Comparison of ENCODE assay signal across 7 cellular contexts in the genomic region with DNA sequence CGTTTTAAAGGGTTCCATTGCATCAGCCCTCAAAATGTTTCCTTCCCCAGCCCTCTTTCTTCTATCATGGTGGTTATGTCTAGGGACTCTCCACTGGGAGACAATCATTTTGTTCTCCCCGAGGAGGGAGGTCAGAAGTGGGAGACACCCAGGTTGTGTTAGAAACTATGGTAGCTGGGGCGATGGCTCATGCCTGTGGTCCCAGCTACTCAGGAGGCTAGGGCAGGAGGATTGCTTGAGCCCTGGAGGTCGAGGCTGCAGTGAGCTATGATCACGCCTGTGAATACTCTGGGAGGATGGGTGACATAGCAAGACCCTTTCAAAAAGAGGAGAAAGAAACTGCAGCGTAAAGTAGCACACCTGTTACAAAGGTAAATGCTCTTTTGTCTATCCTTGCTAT. TPM values are rescaled to one million over a fixed set of nuclear protein-coding genes. Genes with fewer than 3 reads are reported as not detected.
DNase-seq lines count a peak whose midpoint lies in the region; ATAC-seq and TF ChIP-seq lines count a peak whose summit lies in the region.

No MANE protein-coding gene starts in this region.

- H3K4me1 ChIP-seq in GM23338 (ENCODE audit: insufficient read depth) (peaks cover 26% of the 10 kb centered on the region), gastroesophageal sphincter (peaks cover 0 to 19% (median 4%) of the 10 kb centered on the region in 3 donors), sigmoid colon (peaks cover 0 to 13% (median 6%) of the 10 kb centered on the region in 4 donors)

- H2AFZ ChIP-seq in GM23338 (peak overlapping the region; percentile 30; the same call in 1 of the 2 replicates), SU-DHL-6 (ENCODE audit: low read depth, low read length, severe bottlenecking) (peak overlapping the region; percentile 94)

- H3K27me3 ChIP-seq in GM23338 (ENCODE audit: insufficient read depth): no peaks in the 10 kb centered on the region
- H3K27me3 ChIP-seq in SU-DHL-6 (ENCODE audit: low read length): no peaks in the 10 kb centered on the region
- H3K27me3 ChIP-seq in gastroesophageal sphincter: no peaks in the 10 kb centered on the region
- H3K27me3 ChIP-seq in sigmoid colon: no peaks in the 10 kb centered on the region

- peak overlapping the region; percentile 54 for H3K4me3 ChIP-seq in GM23338
- peak overlapping the region; percentile 56 for H3K4me3 ChIP-seq in SU-DHL-6 (ENCODE audit: insufficient read depth, low read length, poor library complexity, severe bottlenecking)
- H3K4me3 ChIP-seq in gastroesophageal sphincter: peak overlapping the region; percentile 47 to 54
- H3K4me3 ChIP-seq in sigmoid colon: peak overlapping the region; percentile 42 to 55 (median 48)

- TF ChIP-seq POLR2A in gastroesophageal sphincter (IDR thresholded peaks at IDR 0.05) (no peak), sigmoid colon (IDR thresholded peaks at IDR 0.05) (no peak)

- H3K36me3 ChIP-seq in GM23338 (ENCODE audit: insufficient read depth) (no peaks in the 10 kb centered on the region), SU-DHL-6 (ENCODE audit: low read length) (no peaks in the 10 kb centered on the region), gastroesophageal sphincter (no peaks in the 10 kb centered on the region), sigmoid colon (no peaks in the 10 kb centered on the region)

- DNase-seq in GM23338 (ENCODE audit: low spot score) (no peak), sigmoid colon (no peak), HuH-7 (ENCODE audit: low spot score) (no peak)
- no peak for DNase-seq in central memory CD4-positive, alpha-beta T cell

- H3K9me3 ChIP-seq in SU-DHL-6 (ENCODE audit: insufficient read depth, low read length) (no peaks in the 10 kb centered on the region), gastroesophageal sphincter (no peaks in the 10 kb centered on the region), sigmoid colon (no peaks in the 10 kb centered on the region)

- peak overlapping the region; percentile 82 for H3K27ac ChIP-seq in GM23338 (ENCODE audit: low read depth)
- peak overlapping the region; percentile 64 for H3K27ac ChIP-seq in SU-DHL-6 (ENCODE audit: low read depth, low read length)
- peak overlapping the region; percentile 82 to 93 (median 91) for H3K27ac ChIP-seq in gastroesophageal sphincter
- H3K27ac ChIP-seq in sigmoid colon: peak overlapping the region; percentile 88 to 94 (median 90)

- no peaks in the 10 kb centered on the region; the same call in 1 of the 3 replicates for H3K9me3 Mint-ChIP-seq in GM23338

- peak overlapping the region; percentile 71 for H3K4me3 Mint-ChIP-seq in GM23338

- H3K36me3 Mint-ChIP-seq in GM23338 (ENCODE audit: low read depth): no peaks in the 10 kb centered on the region

- H3K4me1 Mint-ChIP-seq in GM23338: peaks cover 14% of the 10 kb centered on the region

- peaks cover 19% of the 10 kb centered on the region for H3K27me3 Mint-ChIP-seq in GM23338 (ENCODE audit: insufficient read depth, low read depth, poor library complexity)

- intact Hi-C loops in sigmoid colon (cut with DNase I): loop anchor here (1.0 kb wide), 2 partner anchors 18 to 22 kb away; a partner anchor contains a TSS

- TF ChIP-seq CTCF in GM23338 (conservative IDR thresholded peaks at IDR 0.05; ENCODE audit: low read depth in 2 of 2) (no peak), SU-DHL-6 (IDR thresholded peaks at IDR 0.05; ENCODE audit: insufficient read depth, low read length, poor library complexity, severe bottlenecking) (no peak), gastroesophageal sphincter (IDR thresholded peaks at IDR 0.05) (no peak), sigmoid colon (IDR thresholded peaks at IDR 0.05) (no peak)

- H3K27ac Mint-ChIP-seq in GM23338: peak overlapping the region; percentile 94

- H3K9me2 ChIP-seq in GM23338 (ENCODE audit: insufficient read depth) (no peaks in the 10 kb centered on the region), SU-DHL-6 (replicated peaks; ENCODE audit: insufficient read depth, low read length) (no peaks in the 10 kb centered on the region)

- peak overlapping the region; percentile 74 for H3K9ac ChIP-seq in SU-DHL-6 (ENCODE audit: low read length)

- TF ChIP-seq EP300 in gastroesophageal sphincter (IDR thresholded peaks at IDR 0.05) (no peak), sigmoid colon (IDR thresholded peaks at IDR 0.05) (no peak)

- H3K79me2 ChIP-seq in GM23338 (replicated peaks; ENCODE audit: insufficient read depth) (no peaks in the 10 kb centered on the region), SU-DHL-6 (ENCODE audit: insufficient read depth, low read length) (no peaks in the 10 kb centered on the region)

- peak overlapping the region; percentile 78 for H3K4me2 ChIP-seq in GM23338
- peak overlapping the region; percentile 76 for H3K4me2 ChIP-seq in SU-DHL-6 (ENCODE audit: low read depth, low read length, poor library complexity, severe bottlenecking)

- H4K20me1 ChIP-seq in GM23338 (replicated peaks; ENCODE audit: insufficient read depth) (no peaks in the 10 kb centered on the region), SU-DHL-6 (ENCODE audit: low read depth, low read length) (no peaks in the 10 kb centered on the region)

- WGBS in gastroesophageal sphincter (ENCODE audit: low coverage in 1 of 2), 2 donors: 66 to 92% methylated on average over 5 of the region's 6 CpGs
- WGBS in sigmoid colon, 2 donors: 65 to 72% methylated on average over 6 of the region's 6 CpGs

- ATAC-seq in GM23338: peak; percentile 5
- ATAC-seq in gastroesophageal sphincter: no peak
- ATAC-seq in GM21447 (IDR thresholded peaks at IDR 0.05; ENCODE audit: unreplicated experiment): no peak

- H3F3A ChIP-seq in GM23338 (replicated peaks; ENCODE audit: low read depth) (peaks cover 26% of the 10 kb centered on the region), SU-DHL-6 (ENCODE audit: insufficient read depth) (peaks cover 12% of the 10 kb centered on the region)

TF ChIP-seq in GM23338, 12 proteins besides CTCF, POLR2A, EP300 and RAD21 (continues in another document):
- TF ChIP-seq, protein P1, sequence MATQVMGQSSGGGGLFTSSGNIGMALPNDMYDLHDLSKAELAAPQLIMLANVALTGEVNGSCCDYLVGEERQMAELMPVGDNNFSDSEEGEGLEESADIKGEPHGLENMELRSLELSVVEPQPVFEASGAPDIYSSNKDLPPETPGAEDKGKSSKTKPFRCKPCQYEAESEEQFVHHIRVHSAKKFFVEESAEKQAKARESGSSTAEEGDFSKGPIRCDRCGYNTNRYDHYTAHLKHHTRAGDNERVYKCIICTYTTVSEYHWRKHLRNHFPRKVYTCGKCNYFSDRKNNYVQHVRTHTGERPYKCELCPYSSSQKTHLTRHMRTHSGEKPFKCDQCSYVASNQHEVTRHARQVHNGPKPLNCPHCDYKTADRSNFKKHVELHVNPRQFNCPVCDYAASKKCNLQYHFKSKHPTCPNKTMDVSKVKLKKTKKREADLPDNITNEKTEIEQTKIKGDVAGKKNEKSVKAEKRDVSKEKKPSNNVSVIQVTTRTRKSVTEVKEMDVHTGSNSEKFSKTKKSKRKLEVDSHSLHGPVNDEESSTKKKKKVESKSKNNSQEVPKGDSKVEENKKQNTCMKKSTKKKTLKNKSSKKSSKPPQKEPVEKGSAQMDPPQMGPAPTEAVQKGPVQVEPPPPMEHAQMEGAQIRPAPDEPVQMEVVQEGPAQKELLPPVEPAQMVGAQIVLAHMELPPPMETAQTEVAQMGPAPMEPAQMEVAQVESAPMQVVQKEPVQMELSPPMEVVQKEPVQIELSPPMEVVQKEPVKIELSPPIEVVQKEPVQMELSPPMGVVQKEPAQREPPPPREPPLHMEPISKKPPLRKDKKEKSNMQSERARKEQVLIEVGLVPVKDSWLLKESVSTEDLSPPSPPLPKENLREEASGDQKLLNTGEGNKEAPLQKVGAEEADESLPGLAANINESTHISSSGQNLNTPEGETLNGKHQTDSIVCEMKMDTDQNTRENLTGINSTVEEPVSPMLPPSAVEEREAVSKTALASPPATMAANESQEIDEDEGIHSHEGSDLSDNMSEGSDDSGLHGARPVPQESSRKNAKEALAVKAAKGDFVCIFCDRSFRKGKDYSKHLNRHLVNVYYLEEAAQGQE (IDR thresholded peaks at IDR 0.05; ENCODE audit: unreplicated experiment): no peak
- TF ChIP-seq NANOG (IDR thresholded peaks at IDR 0.05; ENCODE audit: borderline replicate concordance): no peak

RNA-seq across cellular contexts. Expression of a gene that starts 13.0 kb away (rescaled TPM):
- total RNA-seq in GM23338 (2014; rRNA removed; shearing (Covaris generic)): 2.5 and 9.1 TPM in 2 replicates
- polyA plus RNA-seq in GM23338 (2016; fragmentation: Nextera tagmentation; extraction: Ambion mirVana) (2.4 and 2.9 TPM in 2 replicates), sigmoid colon (10 to 100 TPM in 1 of 3 donors, 1 to 10 TPM in 2; 5.3 to 11.4 (median 5.5) TPM)
- total RNA-seq in gastroesophageal sphincter (10 to 100 TPM in 3 of 4 donors, 1 to 10 TPM in 1; 8.8 to 16.6 (median 13.6) TPM), sigmoid colon (10 to 100 TPM; 12.2 to 21.0 (median 13.5) TPM)

RNA-seq across cellular contexts. Expression of a gene that starts 18.5 kb away (rescaled TPM):
- total RNA-seq in GM23338 (2014; rRNA removed; shearing (Covaris generic)): 7.6 and 13.1 TPM in 2 replicates
- polyA plus RNA-seq in GM23338 (2016; fragmentation: Nextera tagmentation; extraction: Ambion mirVana) (8.2 and 10.4 TPM in 2 replicates), sigmoid colon (10 to 100 TPM; 13.4 to 17.4 (median 13.5) TPM)
- total RNA-seq in gastroesophageal sphincter (10 to 100 TPM in 1 of 4 donors, 1 to 10 TPM in 3; 7.4 to 10.7 (median 8.1) TPM), sigmoid colon (10 to 100 TPM in 1 of 4 donors, 1 to 10 TPM in 3; 4.6 to 10.5 (median 8.2) TPM)

RNA-seq across cellular contexts. Expression of a gene that starts 22.7 kb away (rescaled TPM):
- 50.8 and 53.5 TPM in 2 replicates for total RNA-seq in GM23338 (2014; rRNA removed; shearing (Covaris generic))
- polyA plus RNA-seq in GM23338 (2016; fragmentation: Nextera tagmentation; extraction: Ambion mirVana) (43.5 and 50.0 TPM in 2 replicates), sigmoid colon (10 to 100 TPM in 1 of 3 donors, 1 to 10 TPM in 2; 1.8 to 15.6 (median 3.0) TPM)
- total RNA-seq in gastroesophageal sphincter (10 to 100 TPM; 31.2 to 68.2 (median 43.5) TPM), sigmoid colon (10 to 100 TPM; 26.3 to 37.5 (median 35.0) TPM)

RNA-seq across cellular contexts. Expression of a gene that starts 24.3 kb away (rescaled TPM):
- 731 and 822 TPM in 2 replicates for total RNA-seq in GM23338 (2014; rRNA removed; shearing (Covaris generic))
- 737 and 748 TPM in 2 replicates for polyA plus RNA-seq in GM23338 (2016; fragmentation: Nextera tagmentation; extraction: Ambion mirVana)
- total RNA-seq in gastroesophageal sphincter: 100 to 1,000 TPM; 324 to 473 (median 392) TPM
- 100 to 1,000 TPM; 194 to 345 (median 299) TPM for total RNA-seq in sigmoid colon
- 100 to 1,000 TPM; 808 to 994 (median 968) TPM for polyA plus RNA-seq in sigmoid colon

RNA-seq across cellular contexts. Expression of a gene that starts 36.1 kb away (rescaled TPM):
- 49.6 and 52.8 TPM in 2 replicates for total RNA-seq in GM23338 (2014; rRNA removed; shearing (Covaris generic))
- 27.2 and 29.5 TPM in 2 replicates for polyA plus RNA-seq in GM23338 (2016; fragmentation: Nextera tagmentation; extraction: Ambion mirVana)
- 100 to 1,000 TPM in 2 of 4 donors, 10 to 100 TPM in 2; 49.0 to 136 (median 95.2) TPM for total RNA-seq in gastroesophageal sphincter
- 100 to 1,000 TPM in 1 of 4 donors, 10 to 100 TPM in 3; 46.4 to 138 (median 60.3) TPM for total RNA-seq in sigmoid colon
- polyA plus RNA-seq in sigmoid colon: 10 to 100 TPM; 30.1 to 78.8 (median 33.0) TPM
